Comparison of ENCODE assay signal across 29 cellular contexts in genomic region chr10:13051126-13051694, GRCh38.
"Had no signal": no experiment of that assay in that cellular context is flagged by ENCODE, and none has a peak within 500 bp of the region (broad histone marks: within the 10 kb centered on the region; RNA-seq: fewer than 3 reads in every experiment).

No MANE protein-coding gene starts in this region.

- H3K27ac ChIP-seq: left lung, neutrophil, ovary, right atrium auricular region, right lobe of liver, stomach, testis, thyroid gland, transverse colon, upper lobe of left lung, vagina had no signal

- H3K27me3 ChIP-seq: neutrophil, ovary, right atrium auricular region, right lobe of liver, testis, thyroid gland, transverse colon, upper lobe of left lung, vagina had no signal

- H3K36me3 Mint-ChIP-seq: mesothelial cell of epicardium; naive B cell; natural killer cell; stimulated activated memory B cell treated with anti-CD40 and anti-IgM and Interleukin-4, amounts not matched to agents 10 μg/mL and 1 μg/mL and 100 μg/mL, for 72 hours had no signal

- H3K4me3 ChIP-seq: left lung, lung, ovary, right atrium auricular region, right lobe of liver, smooth muscle cell, stomach, testis, thyroid gland, transverse colon, upper lobe of left lung, vagina had no signal

- DNase-seq: hippocampal formation; kidney; left colon; left lung; mesendoderm; naive B cell; natural killer cell; occipital lobe; ovary; right lobe of liver; stimulated activated CD4-positive, alpha-beta T cell treated with anti-CD3 and anti-CD28 coated beads, Interleukin-1b, Interleukin-23, amount 100 ng/mL, for 48 hours; stimulated activated CD4-positive, alpha-beta T cell treated with anti-CD3 and anti-CD28 coated beads, Interleukin-2, amount 100 ng/mL, for 48 hours; stimulated activated CD4-positive, alpha-beta T cell treated with anti-CD3 and anti-CD28 coated beads, Interleukin-4, amount 100 ng/mL, for 4 hours; stimulated activated CD8-positive, alpha-beta memory T cell treated with anti-CD3 and anti-CD28 coated beads, Interleukin-4, amount 100 ng/mL, for 48 hours; stimulated activated naive CD8-positive, alpha-beta T cell treated with anti-CD3 and anti-CD28 coated beads, Interleukin-15, Interleukin-2, amounts not matched to agents 100 U/mL and 50 U/mL, for 24 hours; stomach; testis; thyroid gland; transverse colon; upper lobe of left lung had no signal

- H3K4me2 ChIP-seq: smooth muscle cell had no signal

- H3K27ac Mint-ChIP-seq: mesothelial cell of epicardium; natural killer cell; progenitor cell of endocrine pancreas; stimulated activated memory B cell treated with anti-CD40 and anti-IgM and Interleukin-4, amounts not matched to agents 10 μg/mL and 1 μg/mL and 100 μg/mL, for 72 hours had no signal

- H3K36me3 ChIP-seq: left lung, neutrophil, ovary, right atrium auricular region, right lobe of liver, stomach, thyroid gland, transverse colon, upper lobe of left lung, vagina had no signal

- H3K4me1 Mint-ChIP-seq: mesothelial cell of epicardium; naive B cell; neural crest cell; stimulated activated memory B cell treated with anti-CD40 and anti-IgM and Interleukin-4, amounts not matched to agents 10 μg/mL and 1 μg/mL and 100 μg/mL, for 72 hours had no signal

- H3K9me3 ChIP-seq: left lung, neutrophil, ovary, right atrium auricular region, right lobe of liver, stomach, testis, thyroid gland, transverse colon, upper lobe of left lung, vagina had no signal

- ATAC-seq: left colon; left lung; natural killer cell; right lobe of liver; stimulated activated memory B cell treated with anti-CD40 and anti-IgM and Interleukin-4, amounts not matched to agents 10 μg/mL and 1 μg/mL and 100 μg/mL, for 72 hours; stimulated activated naive CD8-positive, alpha-beta T cell treated with anti-CD3 and anti-CD28 coated beads, Interleukin-15, Interleukin-2, amounts not matched to agents 100 U/mL and 50 U/mL, for 24 hours had no signal

- H3K4me3 Mint-ChIP-seq: mesothelial cell of epicardium; naive B cell; natural killer cell; neural crest cell; stimulated activated memory B cell treated with anti-CD40 and anti-IgM and Interleukin-4, amounts not matched to agents 10 μg/mL and 1 μg/mL and 100 μg/mL, for 72 hours had no signal

- H3K9me3 Mint-ChIP-seq: mesothelial cell of epicardium; naive B cell; natural killer cell; neural crest cell; stimulated activated memory B cell treated with anti-CD40 and anti-IgM and Interleukin-4, amounts not matched to agents 10 μg/mL and 1 μg/mL and 100 μg/mL, for 72 hours had no signal
